ENCODE assay signal across 32 cellular contexts in the genomic region with DNA sequence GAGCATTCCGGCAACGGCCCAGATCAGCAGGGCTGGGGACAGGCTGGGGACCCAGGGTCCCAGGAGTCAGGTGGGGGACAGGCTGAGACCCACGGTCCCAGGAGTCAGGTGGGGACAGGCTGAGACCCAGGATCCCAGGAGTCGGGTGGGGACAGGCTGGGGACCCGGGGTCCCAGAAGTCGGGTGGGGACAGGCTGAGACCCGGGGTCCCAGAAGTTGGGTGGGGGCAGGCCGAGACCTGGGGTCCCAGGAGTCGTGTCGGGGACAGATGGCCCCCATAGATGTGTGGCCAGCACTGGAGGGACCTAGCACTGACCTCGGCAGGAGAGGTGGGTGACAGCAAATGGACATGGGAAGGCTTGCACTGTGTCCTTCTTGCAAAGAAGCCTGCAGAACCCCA. TPM values are rescaled to one million over a fixed set of nuclear protein-coding genes. Genes with fewer than 3 reads are reported as not detected.
"Had no signal": no experiment of that assay in that cellular context is flagged by ENCODE, and none has a peak within 500 bp of the region (broad histone marks: within the 10 kb centered on the region; RNA-seq: fewer than 3 reads in every experiment).

No MANE protein-coding gene starts in this region.

- H3K4me1 Mint-ChIP-seq: endodermal cell, mesothelial cell of epicardium, naive B cell had no signal

- H3K9me3 Mint-ChIP-seq: type B pancreatic cell had no signal

- H3K27ac Mint-ChIP-seq: endodermal cell, mesothelial cell of epicardium, type B pancreatic cell had no signal

- ATAC-seq: foreskin keratinocyte, gastroesophageal sphincter, left lobe of liver, mucosa of descending colon, psoas muscle had no signal

- H3K4me3 ChIP-seq: esophagus muscularis mucosa, gastroesophageal sphincter, heart left ventricle, hepatocyte, lung, mucosa of descending colon, psoas muscle, skin epidermis, spleen, testis, tibial artery had no signal

- H3K4me3 Mint-ChIP-seq: endodermal cell, mesothelial cell of epicardium, type B pancreatic cell had no signal

- H3K36me3 Mint-ChIP-seq: mesothelial cell of epicardium, naive B cell, type B pancreatic cell had no signal

- H3K4me2 ChIP-seq: hepatocyte had no signal

- H3K36me3 ChIP-seq: esophagus muscularis mucosa, gastroesophageal sphincter, heart left ventricle, spleen, tibial artery had no signal

- H2AFZ ChIP-seq: hepatocyte had no signal

- H3K9me3 ChIP-seq: esophagus muscularis mucosa, gastroesophageal sphincter, mucosa of descending colon, psoas muscle, testis had no signal

- H3K27me3 ChIP-seq: foreskin keratinocyte, hepatocyte, testis had no signal

- H3K27ac ChIP-seq: epithelial cell of prostate, esophagus muscularis mucosa, foreskin keratinocyte, gastroesophageal sphincter, heart left ventricle, hepatocyte, psoas muscle, skin epidermis, spleen, testis, tibial artery had no signal

- H3K4me1 ChIP-seq: esophagus muscularis mucosa, foreskin keratinocyte, gastroesophageal sphincter, heart left ventricle, psoas muscle, spleen, testis, tibial artery had no signal

- DNase-seq: caudate nucleus; cerebellar nuclear complex; effector CD8-positive, alpha-beta T cell; endodermal cell; foreskin keratinocyte; heart left ventricle; kidney; mesenchymal stem cell; mucosa of descending colon; naive B cell; nucleus accumbens; psoas muscle; right cardiac atrium; spleen; stimulated activated CD4-positive, alpha-beta T cell treated with anti-CD3 and anti-CD28 coated beads, Interleukin-4, amount 100 ng/mL, for 4 hours; stimulated activated naive CD4-positive, alpha-beta T cell; substantia nigra; testis; tibial artery had no signal

- H3K79me2 ChIP-seq: hepatocyte had no signal

RNA-seq across cellular contexts. Expression of a gene that starts 39.7 kb away (rescaled TPM):
- total RNA-seq: endodermal cell, fibroblast of lung, foreskin keratinocyte, heart left ventricle, hepatocyte, kidney, left lobe of liver, liver, mesothelial cell of epicardium, osteocyte, psoas muscle, renal cortical epithelial cell, right cardiac atrium, spleen had no signal
